ENCODE assay signal across 12 cellular contexts in the genomic region with DNA sequence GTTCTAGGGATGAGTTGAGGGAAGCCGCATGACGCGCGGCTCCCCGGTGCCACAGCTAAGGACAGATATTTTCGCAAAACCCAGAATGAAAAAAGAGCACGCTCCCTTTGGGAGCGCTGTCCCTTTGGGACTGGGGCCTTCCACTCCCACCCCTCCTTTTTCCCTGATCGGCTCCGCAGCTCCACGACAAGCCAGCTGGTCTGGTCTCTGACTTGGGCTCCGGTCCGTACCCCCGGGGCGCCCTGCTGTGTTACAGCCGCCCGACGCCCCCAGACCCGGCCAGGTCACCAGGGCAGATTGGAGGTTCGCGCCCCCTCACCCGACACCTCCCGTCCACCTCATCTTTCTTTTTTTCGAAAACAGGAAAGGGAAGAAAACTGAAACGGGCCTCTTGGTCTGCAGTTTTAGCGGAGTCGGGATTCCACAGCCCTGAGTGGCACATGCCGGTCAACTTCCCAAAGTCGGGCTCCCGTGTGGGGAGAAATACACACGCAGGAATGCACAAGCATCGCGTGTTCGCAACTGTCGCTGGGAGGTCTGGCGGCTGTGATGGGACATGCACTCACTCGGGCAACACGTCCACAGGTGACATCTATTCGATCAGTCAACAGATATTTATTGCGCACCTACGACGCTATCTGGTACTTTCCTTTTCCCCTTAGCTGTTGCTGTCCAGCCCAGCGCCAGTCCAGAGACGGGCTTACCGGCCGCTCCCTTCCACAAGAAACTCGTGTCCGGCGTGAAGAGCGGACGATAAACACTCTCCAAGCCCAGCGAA. TPM values are rescaled to one million over a fixed set of nuclear protein-coding genes. Genes with fewer than 3 reads are reported as not detected.
DNase-seq lines count a peak whose midpoint lies in the region; ATAC-seq, FAIRE-seq and TF ChIP-seq lines count a peak whose summit lies in the region.
"Had no signal": no experiment of that assay in that cellular context is flagged by ENCODE, and none has a peak within 500 bp of the region (broad histone marks: within the 10 kb centered on the region; RNA-seq: fewer than 3 reads in every experiment).

No MANE protein-coding gene starts in this region.

- H3K4me1 ChIP-seq in breast epithelium, result no peaks in the 10 kb centered on the region
- H3K4me1 ChIP-seq in kidney (ENCODE audit: control insufficient read depth in 1 of 2, insufficient read depth in 1 of 2, low read depth in 1 of 2, low read length in 2 of 2), result peaks cover 0 to 14% of the 10 kb centered on the region in 2 donors
- peaks cover 13% of the 10 kb centered on the region for H3K4me1 ChIP-seq in skeletal muscle satellite cell (ENCODE audit: control insufficient read depth, insufficient read depth, low read length)

- no peak for TF ChIP-seq POLR2A in breast epithelium (IDR thresholded peaks at IDR 0.05)

- intact Hi-C loops in breast epithelium (cut with DNase I; ENCODE audit: low total_unique reads) (no loop called here), kidney (cut with DNase I) (no loop called here)

- H3K27me3 ChIP-seq in breast epithelium (peaks cover 0 to 20% of the 10 kb centered on the region in 2 donors), skeletal muscle satellite cell (ENCODE audit: control insufficient read depth, insufficient read depth, low read length) (peaks cover 15% of the 10 kb centered on the region)

- in situ Hi-C loops in GM13976 (cut with MboI; ENCODE audit: low sequenced_read_pairs, unreplicated experiment), result loop anchor here (25.0 kb wide), 2 partner anchors 420 to 630 kb away; no protein-coding TSS in a partner anchor

- no peak for FAIRE-seq in kidney (lab: Jason Lieb, UNC)

- DNase-seq in GM13976 (ENCODE audit: low spot score) (peak; percentile 35), breast epithelium (ENCODE audit: low spot score in 2 of 2) (no peak), kidney (no peak), activated gamma-delta T cell treated with Interleukin-2 at 50 U/mL for 16 hours (no peak), NCI-H2081 treated with DMSO at 0.1 percent for 48 hours (lab: John Stamatoyannopoulos, UW) (no peak), omental fat pad (ENCODE audit: low spot score) (no peak)
- DNase-seq: activated T-cell treated with anti-CD3 and anti-CD28 coated beads, Interleukin-2, amount 50 U/mL, for 1 hour; foreskin melanocyte; NCI-H187 treated with DMSO at 0.1 percent for 48 hours had no signal

- H3K4me3 ChIP-seq in breast epithelium (peak overlapping the region; percentile 31 to 85 (median 73)), kidney (ENCODE audit: low read length in 2 of 2) (peak overlapping the region; percentile 49 to 66), skeletal muscle satellite cell (ENCODE audit: low read length) (peak overlapping the region; percentile 74)
- H3K4me3 ChIP-seq: SJSA1 had no signal

- H3K4me2 ChIP-seq in skeletal muscle satellite cell (ENCODE audit: low read length), result peak overlapping the region; percentile 91

- H3K36me3 ChIP-seq in breast epithelium, result no peaks in the 10 kb centered on the region
- H3K36me3 ChIP-seq in kidney (ENCODE audit: control insufficient read depth in 1 of 2, insufficient read depth in 2 of 2, low read length in 2 of 2), result no peaks in the 10 kb centered on the region
- no peaks in the 10 kb centered on the region for H3K36me3 ChIP-seq in skeletal muscle satellite cell (ENCODE audit: insufficient read depth, low read length)
- H3K36me3 ChIP-seq: SJSA1 had no signal

- H3K9ac ChIP-seq in kidney (ENCODE audit: low read length in 2 of 2) (no peak overlapping the region), skeletal muscle satellite cell (ENCODE audit: low read depth, low read length) (no peak overlapping the region)

- peak overlapping the region; percentile 88 to 92 for H3K27ac ChIP-seq in breast epithelium
- no peak overlapping the region for H3K27ac ChIP-seq in kidney (ENCODE audit: low read depth in 2 of 2, low read length in 2 of 2)
- H3K27ac ChIP-seq: SJSA1 had no signal

- TF ChIP-seq CTCF in GM13976 (IDR thresholded peaks at IDR 0.05; ENCODE audit: borderline replicate concordance, control extremely low read depth, extremely low read depth, insufficient read depth, missing control alignments) (no peak), breast epithelium (IDR thresholded peaks at IDR 0.05) (no peak), kidney (IDR thresholded peaks at IDR 0.05; ENCODE audit: borderline replicate concordance, extremely low read depth, insufficient read depth) (no peak), omental fat pad (IDR thresholded peaks at IDR 0.05) (no peak)

- ATAC-seq in omental fat pad (ENCODE audit: low FRiP score) (no peak), HG03520 (IDR thresholded peaks at IDR 0.05; ENCODE audit: unreplicated experiment) (no peak)

- no peaks in the 10 kb centered on the region for H3K9me3 ChIP-seq in breast epithelium
- H3K9me3 ChIP-seq in kidney (ENCODE audit: control insufficient read depth in 1 of 2, low read length in 2 of 2), result no peaks in the 10 kb centered on the region
- H3K9me3 ChIP-seq in skeletal muscle satellite cell (replicated peaks; ENCODE audit: low read length), result no peaks in the 10 kb centered on the region
- H3K9me3 ChIP-seq: SJSA1 had no signal

RNA-seq across cellular contexts. Expression of a gene that starts 3.9 kb away (rescaled TPM):
- total RNA-seq in breast epithelium, result 10 to 100 TPM in 2 of 3 donors, 1 to 10 TPM in 1; 3.0 to 47.7 (median 15.7) TPM
- 79.3 TPM for total RNA-seq in kidney
- polyA plus RNA-seq in kidney (ENCODE audit: insufficient read depth, low read depth, low replicate concordance), result 5.8 TPM
- total RNA-seq in skeletal muscle satellite cell (2012; rRNA removed), result 0.44 and 0.51 TPM in 2 replicates
- total RNA-seq in omental fat pad, result 1 to 10 TPM in 2 of 4 donors, under 1 TPM in 2; 0.50 to 7.9 (median 1.8) TPM

Comparison
In these comparisons a context has a peak if more than half of its experiments do, and no peak if none do; other contexts are left out.
1. H3K27ac ChIP-seq: peak in breast epithelium (2 of 2); none in kidney (0 of 2).
2. Peak in every context shown above with its lines, with median percentiles within 50 percentile points of each other: H3K4me3 ChIP-seq.